9 cellular contexts compared by ENCODE assay signal in the genomic region with DNA sequence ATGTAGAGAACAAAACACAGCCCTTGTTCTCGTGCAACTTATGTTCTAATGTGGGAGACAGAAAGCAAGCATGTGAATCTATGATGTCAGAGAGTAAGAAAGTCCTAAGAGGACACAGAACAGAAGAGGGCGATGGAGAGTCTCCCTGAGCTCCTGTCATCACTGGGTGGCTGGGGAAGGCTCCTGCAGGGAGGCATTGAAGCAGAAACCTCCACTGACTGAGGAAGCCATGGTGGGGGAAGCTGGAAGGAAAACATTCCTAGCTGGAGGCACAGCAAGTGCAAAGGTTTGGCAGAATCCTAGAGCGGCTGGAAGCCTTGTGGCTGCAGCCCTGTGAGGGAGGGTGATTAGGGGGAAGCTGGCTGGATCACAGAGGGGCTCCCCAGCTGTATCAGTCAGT.
A peak's percentile ranks its signal among the peaks of the same experiment; 100 is the strongest.
DNase-seq lines count a peak whose midpoint lies in the region; ATAC-seq and TF ChIP-seq lines count a peak whose summit lies in the region.
"Had no signal": no experiment of that assay in that cellular context is flagged by ENCODE, and none has a peak within 500 bp of the region (broad histone marks: within the 10 kb centered on the region; RNA-seq: fewer than 3 reads in every experiment).

No MANE protein-coding gene starts in this region.

- no peaks in the 10 kb centered on the region for H3K27me3 Mint-ChIP-seq in HFFc6 (ENCODE audit: insufficient read depth)
- no peaks in the 10 kb centered on the region for H3K27me3 Mint-ChIP-seq in activated T-helper 2 cell treated with anti-CD3 and anti-CD28 coated beads, Interferon-gamma antibody, Interleukin-2, Interleukin-4, amounts not matched to agents 10 μg/mL and 5 μg/mL and 100 μg/mL, durations not matched to agents 14 hours and 24 hours and 36 hours (ENCODE audit: low read depth)

- peak; percentile 43 for DNase-seq in COLO829 (ENCODE audit: low spot score)
- DNase-seq in HFFc6, result peak; percentile 55
- peak; percentile 70 for DNase-seq in RWPE2 (ENCODE audit: low spot score)
- DNase-seq in hepatocyte (ENCODE audit: low spot score), result peak; percentile 60
- DNase-seq in activated T-helper 2 cell treated with anti-CD3 and anti-CD28 coated beads, Interferon-gamma antibody, Interleukin-2, Interleukin-4, amounts not matched to agents 10 μg/mL and 5 μg/mL and 100 μg/mL, durations not matched to agents 14 hours and 24 hours and 36 hours (ENCODE audit: low spot score), result no peak
- DNase-seq in nucleus accumbens (lab: John Stamatoyannopoulos, UW), result no peak
- no peak for DNase-seq in mesenteric fat pad (ENCODE audit: low spot score)

- H3K27me3 ChIP-seq in RWPE2 (ENCODE audit: insufficient read depth, poor library complexity, severe bottlenecking) (no peaks in the 10 kb centered on the region), hepatocyte (peaks cover 14% of the 10 kb centered on the region)

- H3K9me3 ChIP-seq in RWPE2 (ENCODE audit: severe bottlenecking) (no peaks in the 10 kb centered on the region), hepatocyte (ENCODE audit: low read depth) (no peaks in the 10 kb centered on the region)

- H3K4me3 Mint-ChIP-seq in HFFc6, result no peak overlapping the region
- H3K4me3 Mint-ChIP-seq in activated T-helper 2 cell treated with anti-CD3 and anti-CD28 coated beads, Interferon-gamma antibody, Interleukin-2, Interleukin-4, amounts not matched to agents 10 μg/mL and 5 μg/mL and 100 μg/mL, durations not matched to agents 14 hours and 24 hours and 36 hours (ENCODE audit: low read depth), result no peak overlapping the region

- no peaks in the 10 kb centered on the region for H3K36me3 Mint-ChIP-seq in HFFc6 (ENCODE audit: low read depth)
- H3K36me3 Mint-ChIP-seq in activated T-helper 2 cell treated with anti-CD3 and anti-CD28 coated beads, Interferon-gamma antibody, Interleukin-2, Interleukin-4, amounts not matched to agents 10 μg/mL and 5 μg/mL and 100 μg/mL, durations not matched to agents 14 hours and 24 hours and 36 hours (ENCODE audit: low read depth), result no peaks in the 10 kb centered on the region

- intact Hi-C loops in activated T-helper 2 cell treated with anti-CD3 and anti-CD28 coated beads, Interferon-gamma antibody, Interleukin-2, Interleukin-4, amounts not matched to agents 10 μg/mL and 5 μg/mL and 100 μg/mL, durations not matched to agents 14 hours and 24 hours and 36 hours (cut with micrococcal nuclease), result no loop called here

- H2AFZ ChIP-seq in hepatocyte, result no peak overlapping the region

- H4K20me1 ChIP-seq in hepatocyte (ENCODE audit: insufficient read depth, poor library complexity, severe bottlenecking), result no peaks in the 10 kb centered on the region

- 33% methylated on average over 3 of the region's 3 CpGs for WGBS in hepatocyte (ENCODE audit: low lambda C conversion rate, missing lambda C conversion rate)

- TF ChIP-seq CTCF in HFFc6 (IDR thresholded peaks at IDR 0.05) (peak; percentile 79), RWPE2 (IDR thresholded peaks at IDR 0.05; ENCODE audit: poor library complexity, severe bottlenecking) (peak; percentile 90), hepatocyte (IDR thresholded peaks at IDR 0.05; ENCODE audit: poor library complexity) (peak; percentile 42)

- H3K4me1 ChIP-seq in RWPE2 (ENCODE audit: insufficient read depth, poor library complexity, severe bottlenecking) (peaks cover 16% of the 10 kb centered on the region), hepatocyte (ENCODE audit: insufficient read depth) (no peaks in the 10 kb centered on the region)

- H3K4me1 Mint-ChIP-seq in HFFc6 (ENCODE audit: low read depth), result peaks cover 47% of the 10 kb centered on the region
- H3K4me1 Mint-ChIP-seq in activated T-helper 2 cell treated with anti-CD3 and anti-CD28 coated beads, Interferon-gamma antibody, Interleukin-2, Interleukin-4, amounts not matched to agents 10 μg/mL and 5 μg/mL and 100 μg/mL, durations not matched to agents 14 hours and 24 hours and 36 hours (ENCODE audit: low read depth), result no peaks in the 10 kb centered on the region

- H3K9me2 ChIP-seq in hepatocyte (replicated peaks; ENCODE audit: insufficient read depth), result no peaks in the 10 kb centered on the region

- H3K27ac ChIP-seq in RWPE2 (ENCODE audit: poor library complexity, severe bottlenecking) (no peak overlapping the region), hepatocyte (no peak overlapping the region)

- H3K79me2 ChIP-seq in hepatocyte, result no peaks in the 10 kb centered on the region

- no peak overlapping the region for H3K4me2 ChIP-seq in hepatocyte

- H3K4me3 ChIP-seq in RWPE2 (ENCODE audit: severe bottlenecking) (no peak overlapping the region), hepatocyte (no peak overlapping the region)
- H3K4me3 ChIP-seq: lung had no signal

- no peak overlapping the region for H3K27ac Mint-ChIP-seq in HFFc6
- H3K27ac Mint-ChIP-seq in activated T-helper 2 cell treated with anti-CD3 and anti-CD28 coated beads, Interferon-gamma antibody, Interleukin-2, Interleukin-4, amounts not matched to agents 10 μg/mL and 5 μg/mL and 100 μg/mL, durations not matched to agents 14 hours and 24 hours and 36 hours, result no peak overlapping the region

- H3K9me3 Mint-ChIP-seq in HFFc6, result no peaks in the 10 kb centered on the region
- H3K9me3 Mint-ChIP-seq in activated T-helper 2 cell treated with anti-CD3 and anti-CD28 coated beads, Interferon-gamma antibody, Interleukin-2, Interleukin-4, amounts not matched to agents 10 μg/mL and 5 μg/mL and 100 μg/mL, durations not matched to agents 14 hours and 24 hours and 36 hours, result no peaks in the 10 kb centered on the region

- ATAC-seq in RWPE2 (ENCODE audit: low read depth) (peak; percentile 38; the same call in 2 of the 3 replicates), GM19324 (IDR thresholded peaks at IDR 0.05; ENCODE audit: low FRiP score, unreplicated experiment) (no peak)

- H3K36me3 ChIP-seq in RWPE2 (ENCODE audit: low read depth), result no peaks in the 10 kb centered on the region
- no peaks in the 10 kb centered on the region for H3K36me3 ChIP-seq in hepatocyte (replicated peaks; ENCODE audit: insufficient read depth, low read depth)

Comparison
In these comparisons a context has a peak if more than half of its experiments do, and no peak if none do; other contexts are left out.
1. DNase-seq: peak in COLO829 (single experiment), HFFc6 (single experiment), RWPE2 (single experiment) and hepatocyte (single experiment); none in activated T-helper 2 cell treated with anti-CD3 and anti-CD28 coated beads, Interferon-gamma antibody, Interleukin-2, Interleukin-4, amounts not matched to agents 10 μg/mL and 5 μg/mL and 100 μg/mL, durations not matched to agents 14 hours and 24 hours and 36 hours (single experiment), nucleus accumbens (0 of 56) and mesenteric fat pad (single experiment).
2. Peak in every context shown above with its lines, with median percentiles within 50 percentile points of each other: CTCF ChIP-seq.